In genomic region chr14:100413699-100414098, GRCh38 we compare ENCODE assay signal across 23 cellular contexts.
"Had no signal": no experiment of that assay in that cellular context is flagged by ENCODE, and none has a peak within 500 bp of the region (broad histone marks: within the 10 kb centered on the region; RNA-seq: fewer than 3 reads in every experiment).

No MANE protein-coding gene starts in this region.

- H3K4me1 ChIP-seq: parathyroid adenoma, psoas muscle, right lobe of liver, sigmoid colon, thyroid gland, upper lobe of right lung, uterus had no signal

- H3K9me3 ChIP-seq: ovary, psoas muscle, right lobe of liver, sigmoid colon, stomach, thoracic aorta, thyroid gland, tibial nerve, upper lobe of right lung, uterus had no signal

- DNase-seq: naive thymus-derived CD8-positive, alpha-beta T cell; nephron progenitor cell; occipital lobe; ovary; posterior cingulate gyrus; psoas muscle; right cardiac atrium; sigmoid colon; small intestine; stimulated activated CD4-positive, alpha-beta T cell treated with anti-CD3 and anti-CD28 coated beads, Interleukin-15, amount 100 ng/mL, for 24 hours; stimulated activated CD4-positive, alpha-beta T cell treated with anti-CD3 and anti-CD28 coated beads, Interleukin-2, amount 100 ng/mL, for 24 hours; stimulated activated CD4-positive, alpha-beta T cell treated with anti-CD3 and anti-CD28 coated beads, Interleukin-2, amount 100 ng/mL, for 48 hours; stimulated activated CD4-positive, alpha-beta T cell treated with anti-CD3 and anti-CD28 coated beads, Interleukin-4, amount 100 ng/mL, for 24 hours; stimulated activated naive B cell treated with anti-CD40 and anti-IgM and Interleukin-4, amounts not matched to agents 10 μg/mL and 1 μg/mL and 100 μg/mL, for 72 hours; stimulated activated naive CD4-positive, alpha-beta T cell treated with Interleukin-2 at 50 U/mL for 16 hours; stomach; thyroid gland; upper lobe of right lung; uterus had no signal

- H3K4me3 ChIP-seq: ovary, psoas muscle, right lobe of liver, sigmoid colon, stomach, thoracic aorta, thyroid gland, tibial nerve, upper lobe of right lung, uterus had no signal

- H3K36me3 ChIP-seq: ovary, right lobe of liver, sigmoid colon, stomach, thoracic aorta, thyroid gland, tibial nerve, upper lobe of right lung, uterus had no signal

- H3K27ac ChIP-seq: ovary, parathyroid adenoma, psoas muscle, right lobe of liver, sigmoid colon, stomach, thoracic aorta, thyroid gland, tibial nerve, upper lobe of right lung, uterus had no signal
